2 cellular contexts compared by ENCODE assay signal in genomic region chr4:114334808-114335739, GRCh38.
TF ChIP-seq lines count a peak whose summit lies in the region.

No MANE protein-coding gene starts in this region.

TF ChIP-seq in HepG2, 621 proteins besides CTCF, POLR2A, EP300 and RAD21 (continued from another document):
- no peak for TF ChIP-seq CEBPZ (IDR thresholded peaks at IDR 0.05; ENCODE audit: low read length)
- no peak for TF ChIP-seq ZNF609 (CRISPR knock-in tag; IDR thresholded peaks at IDR 0.05; ENCODE audit: borderline replicate concordance)
- TF ChIP-seq HMG20A (CRISPR knock-in tag; IDR thresholded peaks at IDR 0.05; ENCODE audit: borderline replicate concordance): no peak

TF ChIP-seq in SK-N-SH, 30 proteins besides CTCF, POLR2A, EP300 and RAD21 (continued from another document):
- TF ChIP-seq NFIC (IDR thresholded peaks at IDR 0.05; ENCODE audit: borderline replicate concordance): peak; percentile 38; the same call in 1 of the 2 replicates
- peak; percentile 42; the same call in 1 of the 2 replicates for TF ChIP-seq POLR2AphosphoS5 (IDR thresholded peaks at IDR 0.05; ENCODE audit: low read depth, low read length)
- no peak for TF ChIP-seq IRF3 (IDR thresholded peaks at IDR 0.05; ENCODE audit: low read depth, low read length)
- peak; percentile 15; the same call in 1 of the 2 replicates for TF ChIP-seq PBX3 (IDR thresholded peaks at IDR 0.05)
- TF ChIP-seq USF2 (IDR thresholded peaks at IDR 0.05; ENCODE audit: borderline replicate concordance, low read depth, low read length): no peak
- TF ChIP-seq RCOR1 (IDR thresholded peaks at IDR 0.05; ENCODE audit: low read length): no peak
TF ChIP-seq in SK-N-SH: peak in this region for 7.
